Comparison of ENCODE assay signal across 13 cellular contexts in the genomic region with DNA sequence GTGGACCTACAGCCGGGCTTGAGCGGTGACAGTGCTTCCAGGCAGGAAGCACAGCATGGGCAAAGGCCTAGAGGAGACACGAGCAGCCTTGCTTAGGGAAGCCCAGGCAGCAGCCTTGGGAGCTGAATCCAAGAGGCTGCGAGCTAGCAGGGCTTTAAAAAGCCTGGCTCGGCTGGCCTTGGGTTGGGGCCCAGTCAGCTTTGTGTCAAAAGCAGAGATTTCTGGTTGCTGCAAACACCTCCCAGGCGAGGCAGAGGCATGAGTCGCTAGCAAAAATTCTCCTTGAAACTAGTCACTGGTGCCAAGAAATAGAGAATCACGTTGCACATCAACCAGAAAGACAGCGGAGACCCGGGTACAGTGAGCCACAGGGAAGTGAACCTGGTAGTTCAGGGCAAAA. TPM values are rescaled to one million over a fixed set of nuclear protein-coding genes. Genes with fewer than 3 reads are reported as not detected.
DNase-seq lines count a peak whose midpoint lies in the region; ATAC-seq, FAIRE-seq and TF ChIP-seq lines count a peak whose summit lies in the region.
"Had no signal": no experiment of that assay in that cellular context is flagged by ENCODE, and none has a peak within 500 bp of the region (broad histone marks: within the 10 kb centered on the region; RNA-seq: fewer than 3 reads in every experiment).

No MANE protein-coding gene starts in this region.

- no peak for TF ChIP-seq POLR2A in esophagus squamous epithelium (IDR thresholded peaks at IDR 0.05)

- FAIRE-seq in D721Med (lab: Jason Lieb, UNC), result no peak

- no peak overlapping the region for H3K4me3 ChIP-seq in esophagus squamous epithelium

- H3K36me3 ChIP-seq in esophagus squamous epithelium, result no peaks in the 10 kb centered on the region

- ATAC-seq in SK-N-SH treated with all-trans-retinoic acid at 6 μM for 48 hours, result peak; percentile 85
- ATAC-seq in sciatic nerve, result peak; percentile 32
- ATAC-seq in HG03342 (IDR thresholded peaks at IDR 0.05; ENCODE audit: unreplicated experiment), result no peak

- intact Hi-C loops in sciatic nerve (cut with DNase I), result no loop called here
- intact Hi-C loops in esophagus squamous epithelium (cut with DNase I), result no loop called here

- H3K4me1 ChIP-seq in esophagus squamous epithelium, result no peaks in the 10 kb centered on the region

- WGBS in esophagus squamous epithelium, 2 donors, result 42 to 47% methylated on average over 8 to 10 of the region's 10 CpGs

- H3K27me3 ChIP-seq in esophagus squamous epithelium, result peaks cover 0 to 18% (median 0%) of the 10 kb centered on the region in 4 donors

- DNase-seq in GM04504 (ENCODE audit: low read depth) (peak; percentile 60), globus pallidus (ENCODE audit: low spot score) (peak; percentile 12), sciatic nerve (ENCODE audit: low spot score) (no peak), D721Med (ENCODE audit: insufficient read length, low spot score) (no peak), HPDE6-E6E7 (ENCODE audit: extremely low spot score) (no peak), esophagus squamous epithelium (lab: John Stamatoyannopoulos, UW) (no peak)
- DNase-seq: activated CD4-positive, alpha-beta T cell treated with anti-CD3 and anti-CD28 coated beads for 4 hours; naive B cell; NCI-H1417 treated with DMSO at 0.1 percent for 48 hours; NCI-H82 had no signal

- no peaks in the 10 kb centered on the region for H3K9me3 ChIP-seq in esophagus squamous epithelium

- H3K27ac ChIP-seq in esophagus squamous epithelium, result no peak overlapping the region

- TF ChIP-seq CTCF in D721Med (IDR thresholded peaks at IDR 0.05; ENCODE audit: insufficient read depth, missing control alignments) (no peak), esophagus squamous epithelium (IDR thresholded peaks at IDR 0.05) (no peak)

TF ChIP-seq in SK-N-SH treated with all-trans-retinoic acid at 6 μM for 48 hours, 23 proteins besides CTCF, POLR2A, EP300 and RAD21:
- TF ChIP-seq, protein P1, sequence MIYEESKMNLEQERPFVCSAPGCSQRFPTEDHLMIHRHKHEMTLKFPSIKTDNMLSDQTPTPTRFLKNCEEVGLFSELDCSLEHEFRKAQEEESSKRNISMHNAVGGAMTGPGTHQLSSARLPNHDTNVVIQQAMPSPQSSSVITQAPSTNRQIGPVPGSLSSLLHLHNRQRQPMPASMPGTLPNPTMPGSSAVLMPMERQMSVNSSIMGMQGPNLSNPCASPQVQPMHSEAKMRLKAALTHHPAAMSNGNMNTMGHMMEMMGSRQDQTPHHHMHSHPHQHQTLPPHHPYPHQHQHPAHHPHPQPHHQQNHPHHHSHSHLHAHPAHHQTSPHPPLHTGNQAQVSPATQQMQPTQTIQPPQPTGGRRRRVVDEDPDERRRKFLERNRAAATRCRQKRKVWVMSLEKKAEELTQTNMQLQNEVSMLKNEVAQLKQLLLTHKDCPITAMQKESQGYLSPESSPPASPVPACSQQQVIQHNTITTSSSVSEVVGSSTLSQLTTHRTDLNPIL (CRISPR knock-in tag; IDR thresholded peaks at IDR 0.05; ENCODE audit: low read depth), result no peak
- TF ChIP-seq, protein P2, sequence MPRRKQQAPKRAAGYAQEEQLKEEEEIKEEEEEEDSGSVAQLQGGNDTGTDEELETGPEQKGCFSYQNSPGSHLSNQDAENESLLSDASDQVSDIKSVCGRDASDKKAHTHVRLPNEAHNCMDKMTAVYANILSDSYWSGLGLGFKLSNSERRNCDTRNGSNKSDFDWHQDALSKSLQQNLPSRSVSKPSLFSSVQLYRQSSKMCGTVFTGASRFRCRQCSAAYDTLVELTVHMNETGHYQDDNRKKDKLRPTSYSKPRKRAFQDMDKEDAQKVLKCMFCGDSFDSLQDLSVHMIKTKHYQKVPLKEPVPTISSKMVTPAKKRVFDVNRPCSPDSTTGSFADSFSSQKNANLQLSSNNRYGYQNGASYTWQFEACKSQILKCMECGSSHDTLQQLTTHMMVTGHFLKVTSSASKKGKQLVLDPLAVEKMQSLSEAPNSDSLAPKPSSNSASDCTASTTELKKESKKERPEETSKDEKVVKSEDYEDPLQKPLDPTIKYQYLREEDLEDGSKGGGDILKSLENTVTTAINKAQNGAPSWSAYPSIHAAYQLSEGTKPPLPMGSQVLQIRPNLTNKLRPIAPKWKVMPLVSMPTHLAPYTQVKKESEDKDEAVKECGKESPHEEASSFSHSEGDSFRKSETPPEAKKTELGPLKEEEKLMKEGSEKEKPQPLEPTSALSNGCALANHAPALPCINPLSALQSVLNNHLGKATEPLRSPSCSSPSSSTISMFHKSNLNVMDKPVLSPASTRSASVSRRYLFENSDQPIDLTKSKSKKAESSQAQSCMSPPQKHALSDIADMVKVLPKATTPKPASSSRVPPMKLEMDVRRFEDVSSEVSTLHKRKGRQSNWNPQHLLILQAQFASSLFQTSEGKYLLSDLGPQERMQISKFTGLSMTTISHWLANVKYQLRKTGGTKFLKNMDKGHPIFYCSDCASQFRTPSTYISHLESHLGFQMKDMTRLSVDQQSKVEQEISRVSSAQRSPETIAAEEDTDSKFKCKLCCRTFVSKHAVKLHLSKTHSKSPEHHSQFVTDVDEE (CRISPR knock-in tag; IDR thresholded peaks at IDR 0.05), result no peak
- TF ChIP-seq ZC3H10 (CRISPR knock-in tag; IDR thresholded peaks at IDR 0.05), result no peak
- TF ChIP-seq ESRRG (CRISPR knock-in tag; IDR thresholded peaks at IDR 0.05), result no peak
- TF ChIP-seq SNAI2 (CRISPR knock-in tag; IDR thresholded peaks at IDR 0.05), result no peak
- no peak for TF ChIP-seq OSR1 (CRISPR knock-in tag; IDR thresholded peaks at IDR 0.05)
TF ChIP-seq in SK-N-SH treated with all-trans-retinoic acid at 6 μM for 48 hours: peak in this region for 0.

RNA-seq across cellular contexts. Expression of a gene that starts 16.1 kb away (rescaled TPM):
- total RNA-seq in sciatic nerve (9.2 TPM), esophagus squamous epithelium (not detected)
- total RNA-seq: dermis microvascular lymphatic vessel endothelial cell had no signal

RNA-seq across cellular contexts. Expression of a gene that starts 27.9 kb away (rescaled TPM):
- total RNA-seq in sciatic nerve (not detected), esophagus squamous epithelium (not detected)
- total RNA-seq: dermis microvascular lymphatic vessel endothelial cell had no signal

Comparison
In these comparisons a context has a peak if more than half of its experiments do, and no peak if none do; other contexts are left out.
1. DNase-seq: peak in GM04504 (single experiment) and globus pallidus (single experiment); none in sciatic nerve (single experiment), D721Med (single experiment), HPDE6-E6E7 (single experiment) and esophagus squamous epithelium (single experiment).
2. RNA of a gene that starts 16.1 kb away (total RNA-seq): 9.2 TPM in sciatic nerve (single experiment); not detected in esophagus squamous epithelium; every median in the first group is over 10 times any median in the second.